Comparison of ENCODE assay signal across 1 cellular context in the genomic region with DNA sequence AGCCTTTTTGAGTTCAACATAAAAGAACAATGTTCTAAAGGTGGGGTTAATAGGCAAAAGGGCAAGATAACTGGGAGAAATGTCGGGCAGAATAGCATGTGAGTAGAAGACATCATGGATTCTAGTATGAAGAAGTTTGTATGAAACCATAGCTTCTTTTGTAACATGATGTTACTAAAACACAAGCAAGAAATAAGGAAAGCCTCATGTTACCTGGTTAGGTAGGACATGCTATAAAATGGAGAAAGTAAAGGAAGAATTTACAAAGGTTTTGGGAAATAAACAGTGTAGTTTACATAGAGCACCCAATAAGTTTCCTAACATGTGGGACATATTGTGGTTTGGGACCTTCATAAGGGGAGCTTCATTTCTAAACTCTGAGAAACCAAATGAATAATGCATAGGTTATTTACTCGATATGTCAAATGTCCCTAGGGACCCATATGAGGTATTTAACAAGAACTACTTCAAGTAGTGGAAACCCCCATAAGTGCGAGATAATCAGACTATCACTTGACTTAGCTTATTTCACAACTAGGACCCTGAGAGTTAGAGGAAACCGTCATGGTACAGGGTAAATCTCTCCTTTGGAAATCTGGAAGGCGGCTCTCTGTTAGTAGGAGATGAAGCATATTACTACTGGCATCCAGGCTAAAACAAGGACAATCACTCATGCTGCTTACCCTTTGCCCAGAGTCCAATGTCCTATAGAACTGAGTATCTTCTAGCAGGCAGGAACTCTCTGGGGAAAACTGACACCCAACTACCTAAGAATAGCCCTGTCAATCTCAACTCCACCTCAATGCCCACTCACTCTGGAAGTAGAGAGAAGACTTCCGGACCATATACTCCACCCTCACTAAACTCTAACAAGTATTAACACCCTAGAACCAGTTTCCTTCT.
TF ChIP-seq lines count a peak whose summit lies in the region.

No MANE protein-coding gene starts in this region.

TF ChIP-seq in GM12878, 131 proteins besides CTCF, POLR2A, EP300 and RAD21 (continued from another document):
- TF ChIP-seq, protein P1, sequence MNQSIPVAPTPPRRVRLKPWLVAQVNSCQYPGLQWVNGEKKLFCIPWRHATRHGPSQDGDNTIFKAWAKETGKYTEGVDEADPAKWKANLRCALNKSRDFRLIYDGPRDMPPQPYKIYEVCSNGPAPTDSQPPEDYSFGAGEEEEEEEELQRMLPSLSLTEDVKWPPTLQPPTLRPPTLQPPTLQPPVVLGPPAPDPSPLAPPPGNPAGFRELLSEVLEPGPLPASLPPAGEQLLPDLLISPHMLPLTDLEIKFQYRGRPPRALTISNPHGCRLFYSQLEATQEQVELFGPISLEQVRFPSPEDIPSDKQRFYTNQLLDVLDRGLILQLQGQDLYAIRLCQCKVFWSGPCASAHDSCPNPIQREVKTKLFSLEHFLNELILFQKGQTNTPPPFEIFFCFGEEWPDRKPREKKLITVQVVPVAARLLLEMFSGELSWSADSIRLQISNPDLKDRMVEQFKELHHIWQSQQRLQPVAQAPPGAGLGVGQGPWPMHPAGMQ (IDR thresholded peaks at IDR 0.05; ENCODE audit: borderline replicate concordance), result no peak
- TF ChIP-seq, protein P2, sequence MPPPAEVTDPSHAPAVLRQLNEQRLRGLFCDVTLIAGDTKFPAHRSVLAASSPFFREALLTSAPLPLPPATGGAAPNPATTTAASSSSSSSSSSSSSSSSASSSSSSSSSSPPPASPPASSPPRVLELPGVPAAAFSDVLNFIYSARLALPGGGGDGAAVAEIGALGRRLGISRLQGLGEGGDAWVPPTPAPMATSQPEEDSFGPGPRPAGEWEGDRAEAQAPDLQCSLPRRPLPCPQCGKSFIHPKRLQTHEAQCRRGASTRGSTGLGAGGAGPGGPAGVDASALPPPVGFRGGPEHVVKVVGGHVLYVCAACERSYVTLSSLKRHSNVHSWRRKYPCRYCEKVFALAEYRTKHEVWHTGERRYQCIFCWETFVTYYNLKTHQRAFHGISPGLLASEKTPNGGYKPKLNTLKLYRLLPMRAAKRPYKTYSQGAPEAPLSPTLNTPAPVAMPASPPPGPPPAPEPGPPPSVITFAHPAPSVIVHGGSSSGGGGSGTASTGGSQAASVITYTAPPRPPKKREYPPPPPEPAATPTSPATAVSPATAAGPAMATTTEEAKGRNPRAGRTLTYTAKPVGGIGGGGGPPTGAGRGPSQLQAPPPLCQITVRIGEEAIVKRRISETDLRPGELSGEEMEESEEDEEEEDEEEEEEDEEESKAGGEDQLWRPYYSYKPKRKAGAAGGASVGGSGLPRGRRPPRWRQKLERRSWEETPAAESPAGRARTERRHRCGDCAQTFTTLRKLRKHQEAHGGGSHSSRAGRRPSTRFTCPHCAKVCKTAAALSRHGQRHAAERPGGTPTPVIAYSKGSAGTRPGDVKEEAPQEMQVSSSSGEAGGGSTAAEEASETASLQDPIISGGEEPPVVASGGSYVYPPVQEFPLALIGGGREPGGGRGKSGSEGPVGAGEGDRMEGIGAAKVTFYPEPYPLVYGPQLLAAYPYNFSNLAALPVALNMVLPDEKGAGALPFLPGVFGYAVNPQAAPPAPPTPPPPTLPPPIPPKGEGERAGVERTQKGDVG (CRISPR knock-in tag; IDR thresholded peaks at IDR 0.05), result peak; percentile 24; the same call in 1 of the 2 replicates
- TF ChIP-seq, protein P3, sequence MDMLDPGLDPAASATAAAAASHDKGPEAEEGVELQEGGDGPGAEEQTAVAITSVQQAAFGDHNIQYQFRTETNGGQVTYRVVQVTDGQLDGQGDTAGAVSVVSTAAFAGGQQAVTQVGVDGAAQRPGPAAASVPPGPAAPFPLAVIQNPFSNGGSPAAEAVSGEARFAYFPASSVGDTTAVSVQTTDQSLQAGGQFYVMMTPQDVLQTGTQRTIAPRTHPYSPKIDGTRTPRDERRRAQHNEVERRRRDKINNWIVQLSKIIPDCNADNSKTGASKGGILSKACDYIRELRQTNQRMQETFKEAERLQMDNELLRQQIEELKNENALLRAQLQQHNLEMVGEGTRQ (IDR thresholded peaks at IDR 0.05; ENCODE audit: borderline replicate concordance, low read depth, low read length), result no peak
- TF ChIP-seq, protein P4, sequence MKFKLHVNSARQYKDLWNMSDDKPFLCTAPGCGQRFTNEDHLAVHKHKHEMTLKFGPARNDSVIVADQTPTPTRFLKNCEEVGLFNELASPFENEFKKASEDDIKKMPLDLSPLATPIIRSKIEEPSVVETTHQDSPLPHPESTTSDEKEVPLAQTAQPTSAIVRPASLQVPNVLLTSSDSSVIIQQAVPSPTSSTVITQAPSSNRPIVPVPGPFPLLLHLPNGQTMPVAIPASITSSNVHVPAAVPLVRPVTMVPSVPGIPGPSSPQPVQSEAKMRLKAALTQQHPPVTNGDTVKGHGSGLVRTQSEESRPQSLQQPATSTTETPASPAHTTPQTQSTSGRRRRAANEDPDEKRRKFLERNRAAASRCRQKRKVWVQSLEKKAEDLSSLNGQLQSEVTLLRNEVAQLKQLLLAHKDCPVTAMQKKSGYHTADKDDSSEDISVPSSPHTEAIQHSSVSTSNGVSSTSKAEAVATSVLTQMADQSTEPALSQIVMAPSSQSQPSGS (IDR thresholded peaks at IDR 0.05; ENCODE audit: low read length), result peak; percentile 66
- TF ChIP-seq POU2F2 (IDR thresholded peaks at IDR 0.05; ENCODE audit: borderline replicate concordance, low read depth, low read length), result peak; percentile 90; the same call in 1 of the 3 replicates
- TF ChIP-seq YBX1 (IDR thresholded peaks at IDR 0.05), result 0 out of 2 replicates have a peak, but pooled peaks have one; percentile 2
- TF ChIP-seq, protein P5, sequence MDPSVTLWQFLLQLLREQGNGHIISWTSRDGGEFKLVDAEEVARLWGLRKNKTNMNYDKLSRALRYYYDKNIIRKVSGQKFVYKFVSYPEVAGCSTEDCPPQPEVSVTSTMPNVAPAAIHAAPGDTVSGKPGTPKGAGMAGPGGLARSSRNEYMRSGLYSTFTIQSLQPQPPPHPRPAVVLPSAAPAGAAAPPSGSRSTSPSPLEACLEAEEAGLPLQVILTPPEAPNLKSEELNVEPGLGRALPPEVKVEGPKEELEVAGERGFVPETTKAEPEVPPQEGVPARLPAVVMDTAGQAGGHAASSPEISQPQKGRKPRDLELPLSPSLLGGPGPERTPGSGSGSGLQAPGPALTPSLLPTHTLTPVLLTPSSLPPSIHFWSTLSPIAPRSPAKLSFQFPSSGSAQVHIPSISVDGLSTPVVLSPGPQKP (IDR thresholded peaks at IDR 0.05; ENCODE audit: low read depth, low read length), result no peak
- TF ChIP-seq MXI1 (IDR thresholded peaks at IDR 0.05; ENCODE audit: low read depth, low read length), result no peak
- TF ChIP-seq, protein P6, sequence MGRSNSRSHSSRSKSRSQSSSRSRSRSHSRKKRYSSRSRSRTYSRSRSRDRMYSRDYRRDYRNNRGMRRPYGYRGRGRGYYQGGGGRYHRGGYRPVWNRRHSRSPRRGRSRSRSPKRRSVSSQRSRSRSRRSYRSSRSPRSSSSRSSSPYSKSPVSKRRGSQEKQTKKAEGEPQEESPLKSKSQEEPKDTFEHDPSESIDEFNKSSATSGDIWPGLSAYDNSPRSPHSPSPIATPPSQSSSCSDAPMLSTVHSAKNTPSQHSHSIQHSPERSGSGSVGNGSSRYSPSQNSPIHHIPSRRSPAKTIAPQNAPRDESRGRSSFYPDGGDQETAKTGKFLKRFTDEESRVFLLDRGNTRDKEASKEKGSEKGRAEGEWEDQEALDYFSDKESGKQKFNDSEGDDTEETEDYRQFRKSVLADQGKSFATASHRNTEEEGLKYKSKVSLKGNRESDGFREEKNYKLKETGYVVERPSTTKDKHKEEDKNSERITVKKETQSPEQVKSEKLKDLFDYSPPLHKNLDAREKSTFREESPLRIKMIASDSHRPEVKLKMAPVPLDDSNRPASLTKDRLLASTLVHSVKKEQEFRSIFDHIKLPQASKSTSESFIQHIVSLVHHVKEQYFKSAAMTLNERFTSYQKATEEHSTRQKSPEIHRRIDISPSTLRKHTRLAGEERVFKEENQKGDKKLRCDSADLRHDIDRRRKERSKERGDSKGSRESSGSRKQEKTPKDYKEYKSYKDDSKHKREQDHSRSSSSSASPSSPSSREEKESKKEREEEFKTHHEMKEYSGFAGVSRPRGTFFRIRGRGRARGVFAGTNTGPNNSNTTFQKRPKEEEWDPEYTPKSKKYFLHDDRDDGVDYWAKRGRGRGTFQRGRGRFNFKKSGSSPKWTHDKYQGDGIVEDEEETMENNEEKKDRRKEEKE (IDR thresholded peaks at IDR 0.05), result no peak
- TF ChIP-seq KAT2A (conservative IDR thresholded peaks at IDR 0.05; ENCODE audit: control insufficient read depth, low read depth, low read length), result no peak
- TF ChIP-seq, protein P7, sequence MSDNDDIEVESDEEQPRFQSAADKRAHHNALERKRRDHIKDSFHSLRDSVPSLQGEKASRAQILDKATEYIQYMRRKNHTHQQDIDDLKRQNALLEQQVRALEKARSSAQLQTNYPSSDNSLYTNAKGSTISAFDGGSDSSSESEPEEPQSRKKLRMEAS (IDR thresholded peaks at IDR 0.05; ENCODE audit: low read depth, low read length), result no peak
- peak; percentile 77; the same call in 1 of the 2 replicates for TF ChIP-seq PAX8 (IDR thresholded peaks at IDR 0.05)
- TF ChIP-seq YY1 (IDR thresholded peaks at IDR 0.05; ENCODE audit: low read depth, low read length), result 0 out of 2 replicates have a peak, but pooled peaks have one; percentile 15
- TF ChIP-seq CEBPB (IDR thresholded peaks at IDR 0.05; ENCODE audit: borderline replicate concordance in 1 of 2, low read depth in 2 of 2, low read length in 2 of 2), result no peak
- peak; percentile 26; the same call in 1 of the 2 replicates for TF ChIP-seq ZNF207 (IDR thresholded peaks at IDR 0.05; ENCODE audit: borderline replicate concordance)
- TF ChIP-seq BCL11A (IDR thresholded peaks at IDR 0.05; ENCODE audit: low read depth, low read length), result peak; percentile 68; the same call in 1 of the 2 replicates
- TF ChIP-seq, protein P8, sequence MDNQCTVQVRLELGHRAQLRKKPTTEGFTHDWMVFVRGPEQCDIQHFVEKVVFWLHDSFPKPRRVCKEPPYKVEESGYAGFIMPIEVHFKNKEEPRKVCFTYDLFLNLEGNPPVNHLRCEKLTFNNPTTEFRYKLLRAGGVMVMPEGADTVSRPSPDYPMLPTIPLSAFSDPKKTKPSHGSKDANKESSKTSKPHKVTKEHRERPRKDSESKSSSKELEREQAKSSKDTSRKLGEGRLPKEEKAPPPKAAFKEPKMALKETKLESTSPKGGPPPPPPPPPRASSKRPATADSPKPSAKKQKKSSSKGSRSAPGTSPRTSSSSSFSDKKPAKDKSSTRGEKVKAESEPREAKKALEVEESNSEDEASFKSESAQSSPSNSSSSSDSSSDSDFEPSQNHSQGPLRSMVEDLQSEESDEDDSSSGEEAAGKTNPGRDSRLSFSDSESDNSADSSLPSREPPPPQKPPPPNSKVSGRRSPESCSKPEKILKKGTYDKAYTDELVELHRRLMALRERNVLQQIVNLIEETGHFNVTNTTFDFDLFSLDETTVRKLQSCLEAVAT (IDR thresholded peaks at IDR 0.05), result peak; percentile 23; the same call in 1 of the 2 replicates
- peak in 1 of 2 experiments; percentile 55; a peak in 1 of 3 replicates for TF ChIP-seq EGR1 (IDR thresholded peaks at IDR 0.05; ENCODE audit: borderline replicate concordance in 1 of 2, low read depth in 2 of 2, low read length in 2 of 2)
TF ChIP-seq in GM12878: peak in this region for 48.
